11 cellular contexts compared by ENCODE assay signal in the genomic region with DNA sequence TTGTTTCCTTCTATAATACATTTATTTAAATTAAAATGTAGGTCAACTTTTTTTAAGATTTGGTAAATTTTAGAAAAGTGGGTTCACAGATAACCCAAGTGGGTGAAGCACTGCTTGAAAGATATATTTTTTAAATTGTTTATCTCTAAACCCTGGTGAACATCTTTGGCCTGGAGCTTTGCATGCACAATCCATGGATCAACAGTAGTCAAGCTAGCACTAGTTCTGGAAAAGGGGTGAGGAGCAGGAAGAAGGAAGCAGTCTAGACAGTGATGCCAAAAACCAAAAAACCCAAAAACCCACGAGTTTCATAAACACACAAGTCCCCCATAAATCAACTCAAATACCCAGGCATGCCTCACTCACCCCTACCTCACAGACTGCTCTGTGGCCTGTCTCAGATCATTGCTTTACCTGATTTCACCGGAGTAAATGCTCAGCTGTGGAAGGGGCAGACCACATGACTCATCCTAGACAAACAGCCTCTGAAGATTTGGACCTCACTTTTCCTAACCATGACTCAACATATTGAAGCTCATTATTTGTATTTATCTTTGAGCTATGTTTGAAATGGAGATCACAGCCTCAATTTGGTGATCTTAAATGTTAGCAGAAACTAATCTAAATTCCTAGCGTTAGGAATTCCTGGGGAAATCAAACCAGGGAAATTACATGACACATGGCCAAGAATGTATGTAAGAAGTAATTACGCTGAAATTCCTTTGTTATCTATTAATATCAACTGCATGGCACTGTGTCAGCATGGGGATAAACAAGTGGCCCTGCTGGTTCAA.
A peak's percentile ranks its signal among the peaks of the same experiment; 100 is the strongest.
DNase-seq lines count a peak whose midpoint lies in the region; ATAC-seq and TF ChIP-seq lines count a peak whose summit lies in the region.
"Had no signal": no experiment of that assay in that cellular context is flagged by ENCODE, and none has a peak within 500 bp of the region (broad histone marks: within the 10 kb centered on the region; RNA-seq: fewer than 3 reads in every experiment).

No MANE protein-coding gene starts in this region.

- H3K36me3 Mint-ChIP-seq in activated CD4-positive, alpha-beta T cell treated with anti-CD3 and anti-CD28 coated beads, Interleukin-2, amount 10 ng/mL, durations not matched to agents 7 days and 5 days (ENCODE audit: low read depth) = no peaks in the 10 kb centered on the region
- H3K36me3 Mint-ChIP-seq: CD8-positive, alpha-beta T cell had no signal

- peak; percentile 82 for DNase-seq in AG04450 (ENCODE audit: low read depth, low spot score)
- peak; percentile 90 for DNase-seq in astrocyte of the spinal cord (ENCODE audit: low read depth, low spot score)
- no peak for DNase-seq in left lung
- DNase-seq in activated CD4-positive, alpha-beta T cell treated with anti-CD3 and anti-CD28 coated beads, Interleukin-2, amount 10 ng/mL, durations not matched to agents 7 days and 5 days = no peak
- no peak for DNase-seq in midbrain (lab: John Stamatoyannopoulos, UW)
- DNase-seq in testis = no peak
- DNase-seq: activated CD8-positive, alpha-beta memory T cell treated with anti-CD3 and anti-CD28 coated beads, Interleukin-2, amount 50 U/mL, for 4 hours; CD8-positive, alpha-beta T cell had no signal

- intact Hi-C loops in left lung (cut with DNase I) (no loop called here), testis (cut with DNase I; ENCODE audit: low total_unique reads) (no loop called here)

- CTCF ChIA-PET in AG04450 (lab: Charles Lee) = interaction anchor here (1.5 kb wide), 1 partner anchor 926 kb away, joined by 5 read pairs; no protein-coding TSS in a partner anchor
- CTCF ChIA-PET in activated CD4-positive, alpha-beta T cell treated with anti-CD3 and anti-CD28 coated beads, Interleukin-2, amount 10 ng/mL, durations not matched to agents 7 days and 5 days (lab: Charles Lee) = no interaction called here

- H3K4me1 Mint-ChIP-seq in activated CD4-positive, alpha-beta T cell treated with anti-CD3 and anti-CD28 coated beads, Interleukin-2, amount 10 ng/mL, durations not matched to agents 7 days and 5 days = no peaks in the 10 kb centered on the region

- POLR2A ChIA-PET in AG04450 (lab: Yijun Ruan, JAX) = interaction anchor here (0.9 to 1.0 kb wide), 3 partner anchors 13 to 295 kb away, joined by 3 read pairs; no protein-coding TSS in a partner anchor
- POLR2A ChIA-PET in activated CD4-positive, alpha-beta T cell treated with anti-CD3 and anti-CD28 coated beads, Interleukin-2, amount 10 ng/mL, durations not matched to agents 7 days and 5 days (lab: Charles Lee) = no interaction called here

- no peaks in the 10 kb centered on the region for H3K27me3 ChIP-seq in AG04450 (ENCODE audit: control insufficient read depth, insufficient read depth, low read length)
- H3K27me3 ChIP-seq in left lung = no peaks in the 10 kb centered on the region
- H3K27me3 ChIP-seq in testis = no peaks in the 10 kb centered on the region
- H3K27me3 ChIP-seq: neutrophil had no signal

- H3K27me3 Mint-ChIP-seq in activated CD4-positive, alpha-beta T cell treated with anti-CD3 and anti-CD28 coated beads, Interleukin-2, amount 10 ng/mL, durations not matched to agents 7 days and 5 days = no peaks in the 10 kb centered on the region

- no peak overlapping the region for H3K27ac ChIP-seq in AG04450 (ENCODE audit: low read depth, low read length)
- H3K27ac ChIP-seq in left lung = peak overlapping the region in 1 of 2 donors; percentile 9
- no peak overlapping the region for H3K27ac ChIP-seq in testis
- H3K27ac ChIP-seq: neutrophil had no signal

- ATAC-seq in HG03442 (IDR thresholded peaks at IDR 0.05; ENCODE audit: unreplicated experiment) (peak; percentile 50), left lung (peak; percentile 50), HG03520 (IDR thresholded peaks at IDR 0.05; ENCODE audit: unreplicated experiment) (no peak)
- ATAC-seq: CD8-positive, alpha-beta T cell had no signal

- in situ Hi-C loops in astrocyte of the spinal cord (cut with HindIII; ENCODE audit: low sequenced_read_pairs) = no loop called here

- peaks cover 0 to 24% of the 10 kb centered on the region in 2 donors for H3K4me1 ChIP-seq in left lung
- peaks cover 6% of the 10 kb centered on the region for H3K4me1 ChIP-seq in testis

- H3K36me3 ChIP-seq in left lung (no peaks in the 10 kb centered on the region), testis (ENCODE audit: low read depth, missing control alignments) (no peaks in the 10 kb centered on the region)
- H3K36me3 ChIP-seq: neutrophil had no signal

- no peak overlapping the region for H3K4me3 ChIP-seq in AG04450 (ENCODE audit: low read depth, low read length)
- no peak overlapping the region for H3K4me3 ChIP-seq in astrocyte of the spinal cord (ENCODE audit: low read depth, low read length)
- no peak overlapping the region for H3K4me3 ChIP-seq in left lung
- no peak overlapping the region for H3K4me3 ChIP-seq in testis

- no peak for TF ChIP-seq POLR2A in testis (IDR thresholded peaks at IDR 0.05)

- no peaks in the 10 kb centered on the region for H3K9me3 ChIP-seq in AG04450 (ENCODE audit: control insufficient read depth, insufficient read depth, low read length)
- no peaks in the 10 kb centered on the region for H3K9me3 ChIP-seq in left lung
- H3K9me3 ChIP-seq in testis = no peaks in the 10 kb centered on the region
- H3K9me3 ChIP-seq: neutrophil had no signal

- 74 to 81% methylated on average over 4 of the region's 4 CpGs for WGBS in testis, 2 donors

- no peak overlapping the region for H3K4me3 Mint-ChIP-seq in activated CD4-positive, alpha-beta T cell treated with anti-CD3 and anti-CD28 coated beads, Interleukin-2, amount 10 ng/mL, durations not matched to agents 7 days and 5 days
- H3K4me3 Mint-ChIP-seq: CD8-positive, alpha-beta T cell had no signal

- TF ChIP-seq CTCF in AG04450 (IDR thresholded peaks at IDR 0.05; ENCODE audit: low read depth, low read length) = no peak
- TF ChIP-seq CTCF in astrocyte of the spinal cord (IDR thresholded peaks at IDR 0.05; ENCODE audit: low read depth, low read length) = no peak
- TF ChIP-seq CTCF in left lung (IDR thresholded peaks at IDR 0.05) = no peak
- no peak for TF ChIP-seq CTCF in testis (IDR thresholded peaks at IDR 0.05)

- peaks cover 3% of the 10 kb centered on the region for H3K9me3 Mint-ChIP-seq in activated CD4-positive, alpha-beta T cell treated with anti-CD3 and anti-CD28 coated beads, Interleukin-2, amount 10 ng/mL, durations not matched to agents 7 days and 5 days
- H3K9me3 Mint-ChIP-seq: CD8-positive, alpha-beta T cell had no signal

- H3K27ac Mint-ChIP-seq in activated CD4-positive, alpha-beta T cell treated with anti-CD3 and anti-CD28 coated beads, Interleukin-2, amount 10 ng/mL, durations not matched to agents 7 days and 5 days = no peak overlapping the region
- H3K27ac Mint-ChIP-seq: CD8-positive, alpha-beta T cell had no signal

Comparison
In these comparisons a context has a peak if more than half of its experiments do, and no peak if none do; other contexts are left out.
1. DNase-seq: peak in AG04450 (single experiment) and astrocyte of the spinal cord (single experiment); none in left lung (0 of 2), activated CD4-positive, alpha-beta T cell treated with anti-CD3 and anti-CD28 coated beads, Interleukin-2, amount 10 ng/mL, durations not matched to agents 7 days and 5 days (single experiment), midbrain (single experiment) and testis (single experiment).